2 cellular contexts compared by ENCODE assay signal in the genomic region with DNA sequence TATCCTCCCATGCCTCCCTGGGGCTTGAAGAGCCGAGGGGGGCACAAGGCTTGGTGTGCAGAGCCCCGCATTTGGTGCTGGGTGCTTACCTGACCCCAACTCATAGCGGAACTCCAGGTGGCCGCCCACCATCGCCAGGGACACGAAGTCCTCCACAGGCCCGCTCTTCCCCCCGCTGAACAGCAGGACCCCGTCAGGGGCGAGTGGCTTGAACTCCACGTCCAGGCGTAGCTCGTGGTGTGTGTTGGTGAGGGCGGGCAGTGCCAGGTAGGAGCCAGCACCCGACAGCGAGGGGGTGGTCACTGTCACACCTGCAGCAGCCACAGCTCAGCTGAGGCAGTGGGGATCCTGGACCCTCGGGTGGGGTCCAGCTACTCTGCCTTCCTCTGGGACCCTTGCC.
A peak's percentile ranks its signal among the peaks of the same experiment; 100 is the strongest.
TF ChIP-seq lines count a peak whose summit lies in the region.

No MANE protein-coding gene starts in this region.

TF ChIP-seq in K562, 482 proteins besides CTCF, POLR2A, EP300 and RAD21:
- TF ChIP-seq HNRNPL (IDR thresholded peaks at IDR 0.05; ENCODE audit: low read depth, low read length): 0 out of 2 replicates have a peak, but pooled peaks have one; percentile 2
- TF ChIP-seq PHB2 (IDR thresholded peaks at IDR 0.05; ENCODE audit: low read depth): no peak
- peak; percentile 69 for TF ChIP-seq RBM22 (IDR thresholded peaks at IDR 0.05; ENCODE audit: low read depth, low read length, poor library complexity, severe bottlenecking)

TF ChIP-seq in endothelial cell of umbilical vein, 7 proteins besides CTCF, POLR2A, EP300 and RAD21:
- TF ChIP-seq EZH2 (IDR thresholded peaks at IDR 0.05; ENCODE audit: borderline replicate concordance, low read depth, low read length, severe bottlenecking) (no peak), GATA2 (IDR thresholded peaks at IDR 0.05; ENCODE audit: insufficient read depth, insufficient read length, low read depth, low read length) (no peak), FOS (IDR thresholded peaks at IDR 0.05; ENCODE audit: borderline replicate concordance, insufficient read depth, low read length) (no peak), JUN (IDR thresholded peaks at IDR 0.05; ENCODE audit: borderline replicate concordance, insufficient read depth, insufficient read length, low read depth) (no peak), MYC (IDR thresholded peaks at IDR 0.05; ENCODE audit: low read depth, low read length) (no peak), POLR2AphosphoS5 (IDR thresholded peaks at IDR 0.05; ENCODE audit: insufficient read depth, low read depth, low read length) (no peak)
- TF ChIP-seq, protein P1, sequence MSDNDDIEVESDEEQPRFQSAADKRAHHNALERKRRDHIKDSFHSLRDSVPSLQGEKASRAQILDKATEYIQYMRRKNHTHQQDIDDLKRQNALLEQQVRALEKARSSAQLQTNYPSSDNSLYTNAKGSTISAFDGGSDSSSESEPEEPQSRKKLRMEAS (IDR thresholded peaks at IDR 0.05; ENCODE audit: insufficient read depth, insufficient read length): no peak
